In the genomic region with DNA sequence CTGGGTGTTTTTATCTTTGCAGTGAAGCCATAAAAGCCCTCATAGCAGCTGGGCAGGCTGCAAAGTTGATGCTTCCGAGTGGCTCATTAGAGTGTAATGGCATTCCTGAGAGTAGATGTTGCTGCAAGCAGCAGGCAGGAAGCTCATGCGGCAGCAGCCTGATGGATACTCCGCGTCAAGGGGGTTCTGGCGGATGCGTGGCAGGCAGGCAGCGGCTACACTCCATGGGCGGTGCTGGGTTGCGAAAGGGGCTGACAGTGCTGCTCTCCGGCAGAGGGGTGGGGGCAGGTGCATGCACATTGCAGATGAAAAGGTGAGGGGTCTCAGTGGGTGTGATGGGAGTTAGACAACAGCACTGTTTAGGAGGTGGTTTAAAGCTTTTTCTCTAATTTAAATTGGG, we compare ENCODE assay signal across 14 cellular contexts.
DNase-seq lines count a peak whose midpoint lies in the region; TF ChIP-seq lines count a peak whose summit lies in the region.
"Had no signal": no experiment of that assay in that cellular context is flagged by ENCODE, and none has a peak within 500 bp of the region (broad histone marks: within the 10 kb centered on the region; RNA-seq: fewer than 3 reads in every experiment).

No MANE protein-coding gene starts in this region.

- no peak for TF ChIP-seq CTCF in hepatocyte (IDR thresholded peaks at IDR 0.05; ENCODE audit: poor library complexity)
- no peak for TF ChIP-seq CTCF in nephron (IDR thresholded peaks at IDR 0.05; ENCODE audit: unreplicated experiment in 3 of 3)
- TF ChIP-seq CTCF in parathyroid adenoma (IDR thresholded peaks at IDR 0.05): no peak

- no peak overlapping the region for H3K9ac ChIP-seq in parathyroid adenoma

- peaks cover 51% of the 10 kb centered on the region for H3K27me3 Mint-ChIP-seq in nephron (ENCODE audit: low read depth)

- intact Hi-C loops in head of caudate nucleus (cut with DNase I): no loop called here

- no peaks in the 10 kb centered on the region for H3K9me2 ChIP-seq in hepatocyte (replicated peaks; ENCODE audit: insufficient read depth)

- no peaks in the 10 kb centered on the region for H3K36me3 Mint-ChIP-seq in nephron (ENCODE audit: low read depth)

- peak overlapping the region; percentile 21 to 69 (median 24) for H3K27ac Mint-ChIP-seq in nephron
- H3K27ac Mint-ChIP-seq: B cell; CD4-positive, alpha-beta T cell; GM23338; HFFc6 had no signal

- WGBS in hepatocyte (ENCODE audit: low lambda C conversion rate, missing lambda C conversion rate): 37% methylated on average over 10 of the region's 10 CpGs

- H2AFZ ChIP-seq in hepatocyte (no peak overlapping the region), parathyroid adenoma (no peak overlapping the region)
- H2AFZ ChIP-seq: GM23338 had no signal

- H3K27ac ChIP-seq in hepatocyte: no peak overlapping the region
- no peak overlapping the region for H3K27ac ChIP-seq in parathyroid adenoma

- peak overlapping the region in 2 of 3 experiments; percentile 6 to 7 for H3K4me3 Mint-ChIP-seq in nephron
- H3K4me3 Mint-ChIP-seq: B cell; CD4-positive, alpha-beta T cell; GM23338; HFFc6 had no signal

- H3K36me3 ChIP-seq in H7 (replicated peaks; ENCODE audit: control insufficient read depth, insufficient read depth, low read length) (no peaks in the 10 kb centered on the region), hepatocyte (replicated peaks; ENCODE audit: insufficient read depth, low read depth) (no peaks in the 10 kb centered on the region), parathyroid adenoma (ENCODE audit: control insufficient read depth, insufficient read depth, low read length) (no peaks in the 10 kb centered on the region)
- H3K36me3 ChIP-seq: HAP-1 had no signal

- H3K4me3 ChIP-seq in H7 (ENCODE audit: insufficient read depth, low read depth, low read length) (no peak overlapping the region), hepatocyte (no peak overlapping the region), parathyroid adenoma (ENCODE audit: low read depth, low read length) (no peak overlapping the region)
- H3K4me3 ChIP-seq: GM23338, HAP-1 had no signal

- peaks cover 25% of the 10 kb centered on the region for H3K4me1 Mint-ChIP-seq in nephron
- H3K4me1 Mint-ChIP-seq: B cell, GM23338 had no signal

- no peaks in the 10 kb centered on the region for H3K27me3 ChIP-seq in H7 (ENCODE audit: control insufficient read depth, insufficient read depth, low read length)
- H3K27me3 ChIP-seq in hepatocyte: no peaks in the 10 kb centered on the region
- H3K27me3 ChIP-seq in parathyroid adenoma (ENCODE audit: control insufficient read depth, insufficient read depth, low read length): no peaks in the 10 kb centered on the region

- no peaks in the 10 kb centered on the region for H3K9me3 ChIP-seq in hepatocyte (ENCODE audit: low read depth)
- H3K9me3 ChIP-seq in parathyroid adenoma (ENCODE audit: control insufficient read depth, low read length): no peaks in the 10 kb centered on the region
- H3K9me3 ChIP-seq: HAP-1 had no signal

- no peak overlapping the region for H3K4me2 ChIP-seq in hepatocyte
- peak overlapping the region; percentile 20 for H3K4me2 ChIP-seq in parathyroid adenoma (ENCODE audit: low read length)
- H3K4me2 ChIP-seq: GM23338 had no signal

- no peaks in the 10 kb centered on the region for H4K20me1 ChIP-seq in hepatocyte (ENCODE audit: insufficient read depth, poor library complexity, severe bottlenecking)

- no peaks in the 10 kb centered on the region for H3K4me1 ChIP-seq in hepatocyte (ENCODE audit: insufficient read depth)
- H3K4me1 ChIP-seq in parathyroid adenoma: peaks cover 2% of the 10 kb centered on the region
- H3K4me1 ChIP-seq: HAP-1 had no signal

- H3K79me2 ChIP-seq in hepatocyte (no peaks in the 10 kb centered on the region), parathyroid adenoma (no peaks in the 10 kb centered on the region)

- DNase-seq in H7 (peak; percentile 45), hepatocyte (ENCODE audit: low spot score) (peak; percentile 23), head of caudate nucleus (no peak), COLO668 (lab: John Stamatoyannopoulos, UW; ENCODE audit: unreplicated experiment) (no peak), middle frontal gyrus (ENCODE audit: extremely low spot score, low spot score) (no peak)
- DNase-seq: C1 segment of cervical spinal cord; CD4-positive, alpha-beta T cell; COR-L47; HFFc6 had no signal

- H3K9me3 Mint-ChIP-seq in nephron: no peaks in the 10 kb centered on the region
- H3K9me3 Mint-ChIP-seq: CD4-positive, alpha-beta T cell had no signal

Comparison
In these comparisons a context has a peak if more than half of its experiments do, and no peak if none do; other contexts are left out.
1. DNase-seq: peak in H7 (single experiment) and hepatocyte (single experiment); none in head of caudate nucleus (0 of 42), COLO668 (single experiment) and middle frontal gyrus (single experiment).